13 cellular contexts compared by ENCODE assay signal in the genomic region with DNA sequence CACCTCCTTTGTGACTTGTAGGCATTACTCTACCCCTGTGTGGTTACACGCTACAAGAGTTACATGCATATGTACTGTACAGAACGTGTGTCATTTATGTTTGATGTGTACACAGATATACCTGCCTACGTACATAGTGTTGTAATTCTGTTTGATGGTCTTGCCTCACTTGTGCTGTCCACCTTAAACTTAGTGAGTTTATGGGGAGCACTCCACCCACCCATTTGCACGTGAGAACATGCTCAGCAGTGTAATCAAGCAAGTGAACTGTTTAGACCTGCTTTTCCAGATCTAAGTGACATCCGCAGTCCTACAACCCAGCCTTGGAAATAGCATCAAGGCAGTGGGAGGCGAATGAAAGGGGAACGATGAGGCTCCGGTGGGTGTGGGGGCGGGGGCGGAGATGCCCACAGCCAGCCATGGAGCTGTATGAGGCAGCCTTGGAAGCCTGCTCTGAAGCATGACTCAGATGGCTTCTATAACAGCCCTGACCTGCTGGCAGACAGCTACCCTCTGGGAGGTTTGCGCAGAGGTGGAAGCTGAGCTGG. TPM values are rescaled to one million over a fixed set of nuclear protein-coding genes. Genes with fewer than 3 reads are reported as not detected.
A peak's percentile ranks its signal among the peaks of the same experiment; 100 is the strongest.
DNase-seq lines count a peak whose midpoint lies in the region; ATAC-seq and TF ChIP-seq lines count a peak whose summit lies in the region.
"Had no signal": no experiment of that assay in that cellular context is flagged by ENCODE, and none has a peak within 500 bp of the region (broad histone marks: within the 10 kb centered on the region; RNA-seq: fewer than 3 reads in every experiment).

No MANE protein-coding gene starts in this region.

- WGBS in esophagus, 2 donors = 42 to 61% methylated on average over 11 of the region's 11 CpGs

- H3K27me3 ChIP-seq in Panc1 (ENCODE audit: control insufficient read depth, insufficient read depth, low read length) (no peaks in the 10 kb centered on the region), esophagus (ENCODE audit: control insufficient read depth in 1 of 2, insufficient read depth in 2 of 2, low read length in 2 of 2) (no peaks in the 10 kb centered on the region), osteoblast (ENCODE audit: insufficient read depth, low read length) (no peaks in the 10 kb centered on the region)
- H3K27me3 ChIP-seq: cardiac muscle cell, SJCRH30 had no signal

- no peak overlapping the region for H3K27ac ChIP-seq in Panc1 (ENCODE audit: low read length)
- H3K27ac ChIP-seq in esophagus (ENCODE audit: low read depth in 2 of 2, low read length in 1 of 2) = peak overlapping the region; percentile 22 to 34
- no peak overlapping the region for H3K27ac ChIP-seq in osteoblast (ENCODE audit: low read depth, low read length)
- H3K27ac ChIP-seq: cardiac muscle cell, SJCRH30 had no signal

- DNase-seq in Daoy (ENCODE audit: low read depth) = peak; percentile 65
- no peak for DNase-seq in Panc1 (ENCODE audit: low read depth, low spot score)
- peak; percentile 96 for DNase-seq in osteoblast (ENCODE audit: insufficient read length, low spot score, missing footprints)
- DNase-seq in middle frontal gyrus (ENCODE audit: extremely low spot score, low spot score) = no peak
- DNase-seq in SIG-M5 treated with dmso at 0.1 percent for 504 hours (lab: John Stamatoyannopoulos, UW; ENCODE audit: unreplicated experiment) = no peak
- DNase-seq in epidermal melanocyte (ENCODE audit: insufficient read length, low spot score) = no peak
- DNase-seq: activated CD8-positive, alpha-beta T cell treated with anti-CD3 and anti-CD28 coated beads for 36 hours; immature natural killer cell; NCI-H187 treated with DMSO at 0.1 percent for 48 hours; SJCRH30 had no signal

- in situ Hi-C loops in Panc1 (cut with HindIII; ENCODE audit: low pct_unique_long_range_greater_than_20kb, low sequenced_read_pairs) = no loop called here

- no peak overlapping the region for H2AFZ ChIP-seq in osteoblast (ENCODE audit: low read length)

- H3K36me3 ChIP-seq in Panc1 (ENCODE audit: control insufficient read depth, insufficient read depth, low read length) (no peaks in the 10 kb centered on the region), esophagus (ENCODE audit: control insufficient read depth in 2 of 2, insufficient read depth in 2 of 2, low read length in 1 of 2) (peaks cover 4 to 5% of the 10 kb centered on the region in 2 donors), osteoblast (ENCODE audit: insufficient read depth, low read length) (peaks cover 5% of the 10 kb centered on the region)

- CTCF ChIA-PET in Panc1 (lab: Charles Lee) = interaction anchor here (1.2 kb wide), 1 partner anchor 28 kb away, joined by 4 read pairs; no protein-coding TSS in a partner anchor

- no peak for TF ChIP-seq CTCF in Panc1 (IDR thresholded peaks at IDR 0.05)
- TF ChIP-seq CTCF in osteoblast (IDR thresholded peaks at IDR 0.05; ENCODE audit: extremely low read depth, low read depth, low read length) = no peak

- H3K9me3 ChIP-seq in Panc1 (ENCODE audit: control insufficient read depth, insufficient read depth, low read depth, low read length) (no peaks in the 10 kb centered on the region), esophagus (ENCODE audit: control insufficient read depth in 2 of 2, insufficient read depth in 1 of 2, low read depth in 1 of 2, low read length in 1 of 2) (no peaks in the 10 kb centered on the region), osteoblast (ENCODE audit: low read depth, low read length) (no peaks in the 10 kb centered on the region)
- H3K9me3 ChIP-seq: SJCRH30 had no signal

- peaks cover 6% of the 10 kb centered on the region for H3K79me2 ChIP-seq in osteoblast (ENCODE audit: insufficient read depth, low read length)

- peak; percentile 50 for ATAC-seq in Panc1
- ATAC-seq in HG02623 (IDR thresholded peaks at IDR 0.05; ENCODE audit: unreplicated experiment) = no peak
- ATAC-seq: activated CD8-positive, alpha-beta T cell treated with anti-CD3 and anti-CD28 coated beads for 36 hours had no signal

- H3K4me3 ChIP-seq in Panc1 (ENCODE audit: low read depth in 2 of 2, low read length in 2 of 2) = no peak overlapping the region
- no peak overlapping the region for H3K4me3 ChIP-seq in esophagus (ENCODE audit: low read depth in 1 of 2, low read length in 2 of 2)
- H3K4me3 ChIP-seq in osteoblast (ENCODE audit: insufficient read depth, low read length) = peak overlapping the region; percentile 16
- H3K4me3 ChIP-seq: cardiac muscle cell, SJCRH30 had no signal

- intact Hi-C loops in Panc1 (cut with micrococcal nuclease; ENCODE audit: unreplicated experiment) = no loop called here

- BruUV-seq in Panc1 (replicated peaks; lab: Mats Ljungman, UMichigan) = no TSS peak

- H3K4me1 ChIP-seq in Panc1 (ENCODE audit: control insufficient read depth, insufficient read depth, low read length) (no peaks in the 10 kb centered on the region), esophagus (ENCODE audit: control insufficient read depth in 2 of 2, insufficient read depth in 2 of 2, low read length in 1 of 2) (no peaks in the 10 kb centered on the region), osteoblast (ENCODE audit: insufficient read depth, low read length) (peaks cover 10% of the 10 kb centered on the region)
- H3K4me1 ChIP-seq: SJCRH30 had no signal

- H4K20me1 ChIP-seq in osteoblast (ENCODE audit: insufficient read depth, low read length) = peaks cover 11% of the 10 kb centered on the region

- POLR2A ChIA-PET in Panc1 (lab: Charles Lee) = interaction anchor here (0.6 kb wide), 1 partner anchor 36 kb away, joined by 3 read pairs; no protein-coding TSS in a partner anchor

- peak overlapping the region; percentile 66 for H3K4me2 ChIP-seq in osteoblast (ENCODE audit: insufficient read depth, low read length)

RNA-seq across cellular contexts. Expression of gene SUFU, which starts 52.1 kb away (rescaled TPM):
- 0.40 and 0.60 TPM in 2 replicates for total RNA-seq in Daoy (2014; rRNA removed; shearing (Covaris generic))
- total RNA-seq in Panc1 (2021; ENCODE audit: unreplicated experiment) (9.5 TPM), osteoblast (2.9 and 3.6 TPM in 2 replicates)
- polyA plus RNA-seq in Panc1 (2012; ENCODE audit: insufficient read length) = 10.9 TPM
- 1 to 10 TPM; 2.9 to 6.0 TPM for polyA plus RNA-seq in esophagus

RNA-seq across cellular contexts. Expression of gene ACTR1A, which starts 53.3 kb away (rescaled TPM):
- 77.7 and 79.4 TPM in 2 replicates for total RNA-seq in Daoy (2014; rRNA removed; shearing (Covaris generic))
- total RNA-seq in Panc1 (2021; ENCODE audit: unreplicated experiment) = 147 TPM
- polyA plus RNA-seq in Panc1 (2012; ENCODE audit: insufficient read length) = 133 TPM
- 10 to 100 TPM; 56.1 to 60.3 TPM for polyA plus RNA-seq in esophagus
- 105 and 106 TPM in 2 replicates for total RNA-seq in osteoblast

Comparison
In these comparisons a context has a peak if more than half of its experiments do, and no peak if none do; other contexts are left out.
1. DNase-seq: peak in Daoy (single experiment) and osteoblast (single experiment); none in Panc1 (single experiment), middle frontal gyrus (single experiment), SIG-M5 treated with dmso at 0.1 percent for 504 hours (single experiment) and epidermal melanocyte (single experiment).
2. H3K27ac ChIP-seq: peak in esophagus (2 of 2); none in Panc1 (single experiment) and osteoblast (single experiment).